ENCODE assay signal across 19 cellular contexts in genomic region chr14:93095742-93096510, GRCh38. TPM values are rescaled to one million over a fixed set of nuclear protein-coding genes. Genes with fewer than 3 reads are reported as not detected.
A peak's percentile ranks its signal among the peaks of the same experiment; 100 is the strongest.
DNase-seq lines count a peak whose midpoint lies in the region; ATAC-seq and TF ChIP-seq lines count a peak whose summit lies in the region.
"Had no signal": no experiment of that assay in that cellular context is flagged by ENCODE, and none has a peak within 500 bp of the region (broad histone marks: within the 10 kb centered on the region; RNA-seq: fewer than 3 reads in every experiment).

No MANE protein-coding gene starts in this region.

- no peak for ATAC-seq in activated T-helper 17 cell treated with anti-CD3 and anti-CD28 coated beads, Interleukin-2, amount 50 U/mL, for 72 hours (replicated peaks)
- ATAC-seq in natural killer cell (peak in 1 of 3 donors; percentile 50), lower lobe of right lung (no peak), GM18517 (IDR thresholded peaks at IDR 0.05; ENCODE audit: unreplicated experiment) (no peak)
- ATAC-seq: CD8-positive, alpha-beta T cell had no signal

- H2AFZ ChIP-seq in H9 (ENCODE audit: low read length) = no peak overlapping the region
- H2AFZ ChIP-seq: GM23248, PC-9 had no signal

- no peak for TF ChIP-seq CTCF in CD14-positive monocyte (IDR thresholded peaks at IDR 0.05)
- no peak for TF ChIP-seq CTCF in H9 (conservative IDR thresholded peaks at IDR 0.05)
- TF ChIP-seq CTCF in natural killer cell (IDR thresholded peaks at IDR 0.05) = no peak
- TF ChIP-seq CTCF in lower lobe of right lung (IDR thresholded peaks at IDR 0.05) = no peak
- no peak for TF ChIP-seq CTCF in prostate gland (IDR thresholded peaks at IDR 0.05)

- H3K36me3 Mint-ChIP-seq in CD14-positive monocyte = peaks cover 12 to 33% of the 10 kb centered on the region in 2 donors
- peaks cover 0 to 5% (median 2%) of the 10 kb centered on the region in 3 experiments; a peak in 3 of 7 replicates for H3K36me3 Mint-ChIP-seq in H9 (ENCODE audit: insufficient read depth in 1 of 3, low read depth in 3 of 3)
- H3K36me3 Mint-ChIP-seq in activated T-helper 17 cell treated with anti-CD3 and anti-CD28 coated beads, Interleukin-2, amount 50 U/mL, for 72 hours (ENCODE audit: low read depth) = no peaks in the 10 kb centered on the region
- no peaks in the 10 kb centered on the region for H3K36me3 Mint-ChIP-seq in natural killer cell
- H3K36me3 Mint-ChIP-seq: CD8-positive, alpha-beta T cell had no signal

- H3K79me2 ChIP-seq in H9 (ENCODE audit: insufficient read depth, low read length) = peaks cover 41% of the 10 kb centered on the region; the same call in 1 of the 2 replicates

- H3K4ac ChIP-seq in H9 (ENCODE audit: low read depth, low read length) = no peak overlapping the region

- H3K9me3 ChIP-seq in H9 (ENCODE audit: control insufficient read depth, low read depth, low read length) (no peaks in the 10 kb centered on the region), lower lobe of right lung (no peaks in the 10 kb centered on the region), prostate gland (no peaks in the 10 kb centered on the region)

- no peak overlapping the region for H2BK5ac ChIP-seq in H9 (ENCODE audit: insufficient read length, low read length)

- DNase-seq in CD14-positive monocyte (ENCODE audit: low spot score) = no peak
- DNase-seq in H9 = no peak
- no peak for DNase-seq in natural killer cell
- DNase-seq in lower lobe of right lung = no peak
- no peak for DNase-seq in prostate gland (ENCODE audit: low spot score)
- DNase-seq: ACHN; CD8-positive, alpha-beta T cell; DND-41; GF-D8; GM23248; NCI-H1048; NCI-H146; NCI-H2227 treated with DMSO at 0.1 percent for 48 hours; NCI-H526 treated with DMSO at 0.1 percent for 48 hours; PC-9; SHP77 had no signal

- H3K4me1 ChIP-seq in H9 (ENCODE audit: insufficient read depth, low read length) (peaks cover 2% of the 10 kb centered on the region; the same call in 1 of the 2 replicates), lower lobe of right lung (peaks cover 14% of the 10 kb centered on the region), prostate gland (replicated peaks) (no peaks in the 10 kb centered on the region)

- peaks cover 7% of the 10 kb centered on the region for H3K79me1 ChIP-seq in H9 (ENCODE audit: insufficient read depth, low read depth, low read length, poor library complexity, severe bottlenecking)

- H2BK20ac ChIP-seq in H9 (ENCODE audit: low read depth, low read length, poor library complexity, severe bottlenecking) = no peak overlapping the region

- H3K18ac ChIP-seq in H9 (ENCODE audit: insufficient read length, low read depth, low read length) = no peak overlapping the region

- H3K27me3 Mint-ChIP-seq in CD14-positive monocyte (ENCODE audit: low read depth in 3 of 3) (no peaks in the 10 kb centered on the region), H9 (ENCODE audit: low read depth) (no peaks in the 10 kb centered on the region), natural killer cell (ENCODE audit: low read depth in 2 of 2) (no peaks in the 10 kb centered on the region)
- H3K27me3 Mint-ChIP-seq in activated T-helper 17 cell treated with anti-CD3 and anti-CD28 coated beads, Interleukin-2, amount 50 U/mL, for 72 hours = no peaks in the 10 kb centered on the region
- H3K27me3 Mint-ChIP-seq: B cell had no signal

- TF ChIP-seq POLR2A in prostate gland (IDR thresholded peaks at IDR 0.05) = no peak

- intact Hi-C loops in CD14-positive monocyte (cut with micrococcal nuclease) (no loop called here), natural killer cell (cut with micrococcal nuclease) (no loop called here), lower lobe of right lung (cut with DNase I) (no loop called here), prostate gland (cut with DNase I) (no loop called here)

- no peak overlapping the region for H3K4me2 ChIP-seq in H9 (ENCODE audit: insufficient read depth, insufficient read length, low read length)
- H3K4me2 ChIP-seq: PC-9 had no signal

- no peaks in the 10 kb centered on the region for H3K27me3 ChIP-seq in H9 (ENCODE audit: insufficient read depth, low read length)
- no peaks in the 10 kb centered on the region for H3K27me3 ChIP-seq in lower lobe of right lung (ENCODE audit: low read depth)
- H3K27me3 ChIP-seq in prostate gland (replicated peaks; ENCODE audit: insufficient read depth) = no peaks in the 10 kb centered on the region

- peaks cover 61% of the 10 kb centered on the region for H3K4me1 Mint-ChIP-seq in CD14-positive monocyte
- H3K4me1 Mint-ChIP-seq in H9 = peaks cover 29 to 47% of the 10 kb centered on the region in 2 experiments
- peaks cover 10% of the 10 kb centered on the region for H3K4me1 Mint-ChIP-seq in activated T-helper 17 cell treated with anti-CD3 and anti-CD28 coated beads, Interleukin-2, amount 50 U/mL, for 72 hours
- peaks cover 32 to 84% of the 10 kb centered on the region in 2 donors for H3K4me1 Mint-ChIP-seq in natural killer cell

- peaks cover 2% of the 10 kb centered on the region for H4K20me1 ChIP-seq in H9 (ENCODE audit: control insufficient read depth, insufficient read depth, insufficient read length)

- no CpG with 5 or more reads among the region's 13 CpGs for WGBS in H9 (ENCODE audit: extremely low coverage, insufficient read length, low lambda C conversion rate)
- 95% methylated on average over 13 of the region's 13 CpGs for WGBS in prostate gland

- no peak overlapping the region for H2BK12ac ChIP-seq in H9 (ENCODE audit: insufficient read length, low read depth, low read length)

- no peak overlapping the region for H3T11ph ChIP-seq in H9 (ENCODE audit: low read length)

- H3K23me2 ChIP-seq in H9 (ENCODE audit: insufficient read length, low read depth, low read length, poor library complexity, severe bottlenecking) = no peaks in the 10 kb centered on the region

- H3K36me3 ChIP-seq in lower lobe of right lung = no peaks in the 10 kb centered on the region
- no peaks in the 10 kb centered on the region for H3K36me3 ChIP-seq in prostate gland

- H3K9me3 Mint-ChIP-seq in CD14-positive monocyte (peaks cover 0 to 2% (median 0%) of the 10 kb centered on the region in 7 donors), H9 (no peaks in the 10 kb centered on the region), natural killer cell (no peaks in the 10 kb centered on the region)
- H3K9me3 Mint-ChIP-seq in activated T-helper 17 cell treated with anti-CD3 and anti-CD28 coated beads, Interleukin-2, amount 50 U/mL, for 72 hours = no peaks in the 10 kb centered on the region
- H3K9me3 Mint-ChIP-seq: CD8-positive, alpha-beta T cell had no signal

- H3K4me3 Mint-ChIP-seq in CD14-positive monocyte = peak overlapping the region in 1 of 2 donors; percentile 0
- no peak overlapping the region for H3K4me3 Mint-ChIP-seq in H9
- no peak overlapping the region for H3K4me3 Mint-ChIP-seq in activated T-helper 17 cell treated with anti-CD3 and anti-CD28 coated beads, Interleukin-2, amount 50 U/mL, for 72 hours
- peak overlapping the region; percentile 43 for H3K4me3 Mint-ChIP-seq in natural killer cell
- H3K4me3 Mint-ChIP-seq: B cell; CD8-positive, alpha-beta T cell had no signal

- H4K8ac ChIP-seq in H9 (replicated peaks; ENCODE audit: insufficient read length, low read depth, low read length) = no peak overlapping the region

- no peak overlapping the region for H3K9ac ChIP-seq in H9 (ENCODE audit: extremely low read depth, insufficient read length, low read length)
- H3K9ac ChIP-seq: GM23248 had no signal

- no peak overlapping the region for H3K56ac ChIP-seq in H9 (ENCODE audit: insufficient read length, low read depth, low read length)

- H3K4me3 ChIP-seq in lower lobe of right lung = no peak overlapping the region
- H3K4me3 ChIP-seq in prostate gland = no peak overlapping the region
- H3K4me3 ChIP-seq: GM23248, PC-9 had no signal

- no peak overlapping the region for H2BK15ac ChIP-seq in H9 (ENCODE audit: low read depth, low read length)

- H4K5ac ChIP-seq in H9 (ENCODE audit: insufficient read length, low read depth, low read length) = no peak overlapping the region

- no peak overlapping the region for H2BK120ac ChIP-seq in H9 (ENCODE audit: low read depth, low read length, poor library complexity, severe bottlenecking)

- peak overlapping the region in 5 of 7 donors; percentile 8 to 79 (median 62) for H3K27ac Mint-ChIP-seq in CD14-positive monocyte
- peak overlapping the region in 2 of 3 experiments; percentile 58 to 85; a peak in 3 of 7 replicates for H3K27ac Mint-ChIP-seq in H9
- H3K27ac Mint-ChIP-seq in activated T-helper 17 cell treated with anti-CD3 and anti-CD28 coated beads, Interleukin-2, amount 50 U/mL, for 72 hours = peak overlapping the region; percentile 81
- peak overlapping the region; percentile 77 to 79 for H3K27ac Mint-ChIP-seq in natural killer cell
- H3K27ac Mint-ChIP-seq: B cell had no signal

- no peak overlapping the region for H3K23ac ChIP-seq in H9 (ENCODE audit: insufficient read length, low read depth, low read length)

- no peak overlapping the region for H3K14ac ChIP-seq in H9 (ENCODE audit: insufficient read depth, low read length)

- H2AK5ac ChIP-seq in H9 (ENCODE audit: insufficient read length, low read length) = no peak overlapping the region

- H4K91ac ChIP-seq in H9 (ENCODE audit: insufficient read length, low read depth, low read length) = no peak overlapping the region

- H3K27ac ChIP-seq in H9 (ENCODE audit: insufficient read length, low read depth, low read length) = no peak overlapping the region
- no peak overlapping the region for H3K27ac ChIP-seq in lower lobe of right lung
- no peak overlapping the region for H3K27ac ChIP-seq in prostate gland
- H3K27ac ChIP-seq: GM23248, PC-9 had no signal

RNA-seq across cellular contexts. Expression of gene ITPK1, which starts 19.8 kb away (rescaled TPM):
- 10 to 100 TPM; 57.1 to 63.0 TPM for polyA plus RNA-seq in CD14-positive monocyte
- total RNA-seq in H9 (2021) = 89.5 and 92.7 TPM in 2 replicates
- 10 to 100 TPM; 32.1 to 48.9 TPM for total RNA-seq in activated T-helper 17 cell treated with anti-CD3 and anti-CD28 coated beads, Interleukin-2, amount 50 U/mL, for 72 hours
- 10 to 100 TPM; 73.2 to 74.8 (median 74.4) TPM for total RNA-seq in natural killer cell
- 129 TPM for total RNA-seq in lower lobe of right lung
- 100 to 1,000 TPM in 1 of 2 donors, 10 to 100 TPM in 1; 77.1 to 118 TPM for total RNA-seq in prostate gland
